In the genomic region with DNA sequence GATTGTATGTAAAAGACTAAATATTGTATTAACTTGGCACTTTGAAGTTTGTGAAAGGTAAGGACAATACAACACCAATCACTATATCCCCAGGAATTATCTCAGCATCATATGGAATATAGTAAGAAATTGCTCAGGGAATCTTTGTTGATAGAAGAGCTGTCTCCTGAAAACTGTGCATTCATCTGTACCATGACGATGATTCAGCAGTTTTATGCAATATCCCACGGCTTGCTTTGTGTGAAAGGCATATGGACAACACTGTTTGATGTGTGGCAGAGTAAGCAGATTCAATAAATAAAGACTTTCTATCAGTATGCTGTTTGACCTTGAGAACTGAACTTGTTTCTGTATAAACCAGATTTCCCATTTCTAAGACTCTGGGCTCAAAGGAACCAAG, we compare ENCODE assay signal across 33 cellular contexts.
"Had no signal": no experiment of that assay in that cellular context is flagged by ENCODE, and none has a peak within 500 bp of the region (broad histone marks: within the 10 kb centered on the region; RNA-seq: fewer than 3 reads in every experiment).

No MANE protein-coding gene starts in this region.

- H3K9me3 ChIP-seq: esophagus squamous epithelium, gastrocnemius medialis, ovary, stomach, thyroid gland, upper lobe of right lung had no signal

- ATAC-seq: activated CD4-positive, CD25-positive, alpha-beta regulatory T cell treated with anti-CD3 and anti-CD28 coated beads, Interleukin-2, amount 50 U/mL, for 24 hours; gastrocnemius medialis; left colon; naive thymus-derived CD4-positive, alpha-beta T cell; sciatic nerve; stimulated activated naive B cell treated with anti-CD40 and anti-IgM and Interleukin-4, amounts not matched to agents 10 μg/mL and 1 μg/mL and 100 μg/mL, for 72 hours; upper lobe of right lung had no signal

- H3K27ac ChIP-seq: brain microvascular endothelial cell, epithelial cell of prostate, esophagus squamous epithelium, hepatocyte, ovary, stomach, thyroid gland, upper lobe of right lung, VCaP had no signal

- H3K27me3 ChIP-seq: brain microvascular endothelial cell, esophagus squamous epithelium, gastrocnemius medialis, hepatocyte, ovary, stomach, thyroid gland, upper lobe of right lung had no signal

- H3K36me3 ChIP-seq: brain microvascular endothelial cell, esophagus squamous epithelium, gastrocnemius medialis, ovary, stomach, thyroid gland, upper lobe of right lung had no signal

- H3K4me3 ChIP-seq: esophagus squamous epithelium, gastrocnemius medialis, hepatocyte, ovary, smooth muscle cell, stomach, thyroid gland, upper lobe of right lung had no signal

- H3K4me2 ChIP-seq: hepatocyte, smooth muscle cell had no signal

- H3K4me1 ChIP-seq: esophagus squamous epithelium, stomach, thyroid gland, upper lobe of right lung had no signal

- FAIRE-seq: astrocyte, keratinocyte had no signal

- DNase-seq: activated CD4-positive, alpha-beta memory T cell treated with anti-CD3 and anti-CD28 coated beads for 36 hours; activated CD4-positive, alpha-beta T cell treated with anti-CD3 and anti-CD28 coated beads, Interleukin-2, amount 10 ng/mL, durations not matched to agents 24 days and 14 days; activated CD8-positive, alpha-beta memory T cell treated with anti-CD3 and anti-CD28 coated beads, Interleukin-2, amount 50 U/mL, for 48 hours; activated gamma-delta T cell; activated naive CD4-positive, alpha-beta T cell treated with anti-CD3 and anti-CD28 coated beads, Interleukin-2, amount 50 U/mL, for 16 hours; activated T-cell treated with anti-CD3 and anti-CD28 coated beads, Interleukin-2, amount 50 U/mL, for 24 hours; amniotic stem cell; brain microvascular endothelial cell; central memory CD4-positive, alpha-beta T cell; dermis blood vessel endothelial cell; effector CD4-positive, alpha-beta T cell; esophagus squamous epithelium; gastrocnemius medialis; left colon; midbrain; naive thymus-derived CD4-positive, alpha-beta T cell; ovary; stimulated activated CD4-positive, alpha-beta T cell treated with anti-CD3 and anti-CD28 coated beads, Interleukin-1b, Interleukin-23, amount 100 ng/mL, for 48 hours; stimulated activated CD4-positive, alpha-beta T cell treated with anti-CD3 and anti-CD28 coated beads, Interleukin-4, amount 100 ng/mL, for 4 hours; stimulated activated CD8-positive, alpha-beta memory T cell treated with anti-CD3 and anti-CD28 coated beads, Interleukin-4, amount 100 ng/mL, for 48 hours; stimulated activated naive B cell treated with anti-CD40 and anti-IgM and Interleukin-4, amounts not matched to agents 10 μg/mL and 1 μg/mL and 100 μg/mL, for 72 hours; stomach; T-helper 1 cell; thyroid gland; upper lobe of right lung had no signal
